Comparison of ENCODE assay signal across 15 cellular contexts in genomic region chr9:89042984-89043383, GRCh38. TPM values are rescaled to one million over a fixed set of nuclear protein-coding genes. Genes with fewer than 3 reads are reported as not detected.
A peak's percentile ranks its signal among the peaks of the same experiment; 100 is the strongest.
DNase-seq lines count a peak whose midpoint lies in the region; TF ChIP-seq lines count a peak whose summit lies in the region.
"Had no signal": no experiment of that assay in that cellular context is flagged by ENCODE, and none has a peak within 500 bp of the region (broad histone marks: within the 10 kb centered on the region; RNA-seq: fewer than 3 reads in every experiment).

No MANE protein-coding gene starts in this region.

- POLR2A ChIA-PET in MCF 10A (lab: Yijun Ruan, JAX) = no interaction called here

- H3K9me3 ChIP-seq in breast epithelium = no peaks in the 10 kb centered on the region
- H3K9me3 ChIP-seq in suprapubic skin = no peaks in the 10 kb centered on the region
- H3K9me3 ChIP-seq: HAP-1 had no signal

- DNase-seq in breast epithelium (ENCODE audit: low spot score in 2 of 2) = peak in 1 of 2 donors; percentile 37
- no peak for DNase-seq in MCF 10A (ENCODE audit: unreplicated experiment)
- DNase-seq in NCI-H345 (lab: John Stamatoyannopoulos, UW) = peak; percentile 65
- DNase-seq in inferior parietal cortex (ENCODE audit: extremely low spot score) = peak; percentile 71
- no peak for DNase-seq in suprapubic skin (ENCODE audit: low spot score in 2 of 2)
- no peak for DNase-seq in NCI-H2107 treated with DMSO at 0.1 percent for 48 hours (lab: John Stamatoyannopoulos, UW; ENCODE audit: unreplicated experiment)
- no peak for DNase-seq in immature natural killer cell
- DNase-seq in iPS-NIHi7 (ENCODE audit: extremely low spot score) = no peak
- DNase-seq: C1 segment of cervical spinal cord; CD4-positive, alpha-beta memory T cell; DND-41; GDM1; GOT3 had no signal

- CTCF ChIA-PET in MCF 10A (lab: Yijun Ruan, JAX) = interaction anchor here (0.6 to 0.8 kb wide), 3 partner anchors 35 to 751 kb away, joined by 3 read pairs; no protein-coding TSS in a partner anchor

- H3K27me3 Mint-ChIP-seq in MCF 10A (ENCODE audit: insufficient read depth, unreplicated experiment) = no peaks in the 10 kb centered on the region
- peaks cover 0 to 2% (median 2%) of the 10 kb centered on the region in 3 donors for H3K27me3 Mint-ChIP-seq in immature natural killer cell (ENCODE audit: low read depth in 3 of 3)

- no TSS peak for BruUV-seq in MCF 10A (replicated peaks; lab: Mats Ljungman, UMichigan)

- WGBS in suprapubic skin = 90% methylated on average over 9 of the region's 9 CpGs

- H3K27ac ChIP-seq in breast epithelium = peak overlapping the region; percentile 56 to 72
- peak overlapping the region; percentile 21 for H3K27ac ChIP-seq in suprapubic skin

- TF ChIP-seq POLR2A in breast epithelium (IDR thresholded peaks at IDR 0.05) (no peak), suprapubic skin (IDR thresholded peaks at IDR 0.05) (no peak)

- H3K9me3 Mint-ChIP-seq in MCF 10A (ENCODE audit: unreplicated experiment) (no peaks in the 10 kb centered on the region), immature natural killer cell (peaks cover 0 to 2% (median 0%) of the 10 kb centered on the region in 6 donors)

- H3K36me3 Mint-ChIP-seq in MCF 10A (ENCODE audit: insufficient read depth, unreplicated experiment) (no peaks in the 10 kb centered on the region), immature natural killer cell (no peaks in the 10 kb centered on the region)
- H3K36me3 Mint-ChIP-seq: CD4-positive, alpha-beta memory T cell had no signal

- H3K27ac Mint-ChIP-seq in MCF 10A (ENCODE audit: low read depth, unreplicated experiment) = no peak overlapping the region
- no peak overlapping the region for H3K27ac Mint-ChIP-seq in immature natural killer cell
- H3K27ac Mint-ChIP-seq: B cell; CD4-positive, alpha-beta memory T cell had no signal

- H3K27me3 ChIP-seq in breast epithelium (no peaks in the 10 kb centered on the region), suprapubic skin (no peaks in the 10 kb centered on the region)

- H3K36me3 ChIP-seq in breast epithelium (no peaks in the 10 kb centered on the region), suprapubic skin (no peaks in the 10 kb centered on the region)
- H3K36me3 ChIP-seq: HAP-1 had no signal

- no peak overlapping the region for H3K4me3 ChIP-seq in breast epithelium
- no peak overlapping the region for H3K4me3 ChIP-seq in suprapubic skin
- H3K4me3 ChIP-seq: HAP-1 had no signal

- intact Hi-C loops in breast epithelium (cut with DNase I; ENCODE audit: low total_unique reads) (no loop called here), MCF 10A (cut with micrococcal nuclease) (no loop called here)

- H3K4me1 Mint-ChIP-seq in MCF 10A (ENCODE audit: insufficient read depth, unreplicated experiment) (peaks cover 4% of the 10 kb centered on the region), immature natural killer cell (no peaks in the 10 kb centered on the region)
- H3K4me1 Mint-ChIP-seq: B cell; CD4-positive, alpha-beta memory T cell had no signal

- H3K4me3 Mint-ChIP-seq in MCF 10A (ENCODE audit: unreplicated experiment) (no peak overlapping the region), immature natural killer cell (no peak overlapping the region)
- H3K4me3 Mint-ChIP-seq: B cell; CD4-positive, alpha-beta memory T cell had no signal

- H3K4me1 ChIP-seq in breast epithelium = no peaks in the 10 kb centered on the region
- H3K4me1 ChIP-seq in suprapubic skin = peaks cover 16% of the 10 kb centered on the region
- H3K4me1 ChIP-seq: HAP-1 had no signal

- no peak for TF ChIP-seq EP300 in suprapubic skin (IDR thresholded peaks at IDR 0.05)

- TF ChIP-seq CTCF in breast epithelium (IDR thresholded peaks at IDR 0.05) = no peak
- no peak for TF ChIP-seq CTCF in MCF 10A (IDR thresholded peaks at IDR 0.05; ENCODE audit: unreplicated experiment)
- TF ChIP-seq CTCF in suprapubic skin (IDR thresholded peaks at IDR 0.05) = no peak

RNA-seq across cellular contexts. Expression of gene S1PR3, which starts 51.7 kb away (rescaled TPM):
- total RNA-seq in breast epithelium = 10 to 100 TPM; 16.6 to 27.7 (median 18.7) TPM
- 2.7 and 2.8 TPM in 2 replicates for total RNA-seq in MCF 10A (2022)
- total RNA-seq in suprapubic skin = 10 to 100 TPM in 1 of 4 donors, 1 to 10 TPM in 3; 4.3 to 13.5 (median 5.6) TPM
- under 1 TPM in 1 of 3 donors, not detected in 2; 0.20 TPM for polyA plus RNA-seq in immature natural killer cell
- total RNA-seq: B cell; CD4-positive, alpha-beta memory T cell had no signal
- polyA plus RNA-seq: CD4-positive, alpha-beta memory T cell had no signal

Comparison
In these comparisons a context has a peak if more than half of its experiments do, and no peak if none do; other contexts are left out.
1. DNase-seq: peak in NCI-H345 (single experiment) and inferior parietal cortex (single experiment); none in MCF 10A (single experiment), suprapubic skin (0 of 2), NCI-H2107 treated with DMSO at 0.1 percent for 48 hours (single experiment), immature natural killer cell (0 of 3) and iPS-NIHi7 (single experiment).